ENCODE assay signal across 28 cellular contexts in genomic region chr4:145760961-145761929, GRCh38.
A peak's percentile ranks its signal among the peaks of the same experiment; 100 is the strongest.
DNase-seq lines count a peak whose midpoint lies in the region; ATAC-seq and TF ChIP-seq lines count a peak whose summit lies in the region.
"Had no signal": no experiment of that assay in that cellular context is flagged by ENCODE, and none has a peak within 500 bp of the region (broad histone marks: within the 10 kb centered on the region; RNA-seq: fewer than 3 reads in every experiment).

No MANE protein-coding gene starts in this region.

- H3K4me1 Mint-ChIP-seq in activated naive CD8-positive, alpha-beta T cell treated with anti-CD3 and anti-CD28 coated beads, Interleukin-2, amount 50 U/mL, for 24 hours: peaks cover 38% of the 10 kb centered on the region

- no peak for TF ChIP-seq CTCF in BE2C (IDR thresholded peaks at IDR 0.05; ENCODE audit: low read depth, low read length)
- TF ChIP-seq CTCF in Peyer's patch (IDR thresholded peaks at IDR 0.05): no peak

- peaks cover 78% of the 10 kb centered on the region for H3K36me3 Mint-ChIP-seq in activated naive CD8-positive, alpha-beta T cell treated with anti-CD3 and anti-CD28 coated beads, Interleukin-2, amount 50 U/mL, for 24 hours (ENCODE audit: low read depth)

- peak overlapping the region; percentile 43 for H3K27ac Mint-ChIP-seq in activated naive CD8-positive, alpha-beta T cell treated with anti-CD3 and anti-CD28 coated beads, Interleukin-2, amount 50 U/mL, for 24 hours
- H3K27ac Mint-ChIP-seq: activated naive CD8-positive, alpha-beta T cell treated with anti-CD3 and anti-CD28 coated beads, Interleukin-2, amount 10 ng/mL, durations not matched to agents 7 days and 5 days; T-helper 17 cell had no signal

- H3K4me1 ChIP-seq in BE2C (no peaks in the 10 kb centered on the region), Peyer's patch (no peaks in the 10 kb centered on the region)
- H3K4me1 ChIP-seq: BLaER1, body of pancreas, foreskin keratinocyte, pancreas, sigmoid colon had no signal

- DNase-seq in G401 (ENCODE audit: low spot score) (peak; percentile 90), cardiac septum (ENCODE audit: low spot score) (peak; percentile 86), posterior cingulate gyrus (peak in 6 of 10 donors; percentile 17 to 86 (median 28)), BE2C (no peak), KBM-7 (no peak), NCI-H2029 (lab: John Stamatoyannopoulos, UW) (no peak), Peyer's patch (no peak)
- DNase-seq in activated naive CD8-positive, alpha-beta T cell treated with anti-CD3 and anti-CD28 coated beads, Interleukin-2, amount 50 U/mL, for 24 hours: no peak
- DNase-seq: activated naive CD8-positive, alpha-beta T cell treated with anti-CD3 and anti-CD28 coated beads, Interleukin-2, amount 10 ng/mL, durations not matched to agents 7 days and 5 days; body of pancreas; effector CD4-positive, alpha-beta T cell; erythroblast; foreskin keratinocyte; GF-D8; hippocampal formation; immature natural killer cell; Karpas-422; midbrain; naive thymus-derived CD8-positive, alpha-beta T cell; NCI-H2171 treated with DMSO at 0.1 percent for 48 hours; NCI-H524 treated with DMSO at 0.1 percent for 48 hours; sigmoid colon; SK-N-SH; stimulated activated CD4-positive, alpha-beta T cell treated with anti-CD3 and anti-CD28 coated beads, Interleukin-15, amount 100 ng/mL, for 24 hours; T-helper 17 cell; trophoblast cell had no signal

- no peak overlapping the region for H3K4me3 ChIP-seq in BE2C (ENCODE audit: low read depth, low read length)
- no peak overlapping the region for H3K4me3 ChIP-seq in Peyer's patch
- H3K4me3 ChIP-seq: BLaER1, body of pancreas, pancreas, sigmoid colon had no signal

- intact Hi-C loops in cardiac septum (cut with DNase I) (loop anchor here (2.0 kb wide), 1 partner anchor 24 kb away; no protein-coding TSS in a partner anchor), posterior cingulate gyrus (cut with DNase I) (no loop called here)

- no peaks in the 10 kb centered on the region for H3K9me3 Mint-ChIP-seq in activated naive CD8-positive, alpha-beta T cell treated with anti-CD3 and anti-CD28 coated beads, Interleukin-2, amount 50 U/mL, for 24 hours
- H3K9me3 Mint-ChIP-seq: activated naive CD8-positive, alpha-beta T cell treated with anti-CD3 and anti-CD28 coated beads, Interleukin-2, amount 10 ng/mL, durations not matched to agents 7 days and 5 days; immature natural killer cell; naive thymus-derived CD8-positive, alpha-beta T cell had no signal

- no peaks in the 10 kb centered on the region for H3K27me3 ChIP-seq in BE2C
- no peaks in the 10 kb centered on the region for H3K27me3 ChIP-seq in Peyer's patch
- H3K27me3 ChIP-seq: BLaER1, body of pancreas, foreskin keratinocyte, pancreas, sigmoid colon had no signal

- TF ChIP-seq POLR2A in Peyer's patch (IDR thresholded peaks at IDR 0.05): no peak

- H3K27me3 Mint-ChIP-seq in activated naive CD8-positive, alpha-beta T cell treated with anti-CD3 and anti-CD28 coated beads, Interleukin-2, amount 50 U/mL, for 24 hours: no peaks in the 10 kb centered on the region
- H3K27me3 Mint-ChIP-seq: activated naive CD8-positive, alpha-beta T cell treated with anti-CD3 and anti-CD28 coated beads, Interleukin-2, amount 10 ng/mL, durations not matched to agents 7 days and 5 days; naive thymus-derived CD8-positive, alpha-beta T cell; T-helper 17 cell had no signal

- no peak overlapping the region for H3K27ac ChIP-seq in Peyer's patch
- H3K27ac ChIP-seq: BLaER1, body of pancreas, foreskin keratinocyte, pancreas, sigmoid colon had no signal

- in situ Hi-C loops in G401 (cut with HindIII; ENCODE audit: low sequenced_read_pairs) (no loop called here), KBM-7 (cut with MboI; ENCODE audit: low pct_unique_long_range_greater_than_20kb, low sequenced_read_pairs) (no loop called here)

- H3K4me3 Mint-ChIP-seq in activated naive CD8-positive, alpha-beta T cell treated with anti-CD3 and anti-CD28 coated beads, Interleukin-2, amount 50 U/mL, for 24 hours: no peak overlapping the region
- H3K4me3 Mint-ChIP-seq: activated naive CD8-positive, alpha-beta T cell treated with anti-CD3 and anti-CD28 coated beads, Interleukin-2, amount 10 ng/mL, durations not matched to agents 7 days and 5 days; immature natural killer cell; naive thymus-derived CD8-positive, alpha-beta T cell; T-helper 17 cell had no signal

- H3K36me3 ChIP-seq in BE2C (peaks cover 45% of the 10 kb centered on the region), Peyer's patch (peaks cover 0 to 60% (median 0%) of the 10 kb centered on the region in 3 donors)

- no peak for ATAC-seq in activated naive CD8-positive, alpha-beta T cell treated with anti-CD3 and anti-CD28 coated beads, Interleukin-2, amount 50 U/mL, for 24 hours
- ATAC-seq: body of pancreas; foreskin keratinocyte; naive thymus-derived CD8-positive, alpha-beta T cell; pancreas; T-helper 17 cell had no signal

- H3K9me3 ChIP-seq in BE2C (no peaks in the 10 kb centered on the region), Peyer's patch (no peaks in the 10 kb centered on the region)
- H3K9me3 ChIP-seq: body of pancreas, pancreas, sigmoid colon, SK-N-SH had no signal

Comparison
In these comparisons a context has a peak if more than half of its experiments do, and no peak if none do; other contexts are left out.
1. DNase-seq: peak in G401 (single experiment), cardiac septum (single experiment) and posterior cingulate gyrus (6 of 10); none in activated naive CD8-positive, alpha-beta T cell treated with anti-CD3 and anti-CD28 coated beads, Interleukin-2, amount 50 U/mL, for 24 hours (single experiment), BE2C (single experiment), KBM-7 (single experiment), NCI-H2029 (single experiment) and Peyer's patch (0 of 3).